ENCODE assay signal across 19 cellular contexts in genomic region chr14:95218472-95219193, GRCh38.
DNase-seq lines count a peak whose midpoint lies in the region; ATAC-seq and TF ChIP-seq lines count a peak whose summit lies in the region.
"Had no signal": no experiment of that assay in that cellular context is flagged by ENCODE, and none has a peak within 500 bp of the region (broad histone marks: within the 10 kb centered on the region; RNA-seq: fewer than 3 reads in every experiment).

No MANE protein-coding gene starts in this region.

- POLR2A ChIA-PET in CD8-positive, alpha-beta memory T cell (lab: Charles Lee) = no interaction called here

- no peaks in the 10 kb centered on the region for H3K9me3 ChIP-seq in HUES48 (ENCODE audit: control insufficient read depth, insufficient read depth, low read length)
- no peaks in the 10 kb centered on the region for H3K9me3 ChIP-seq in CD8-positive, alpha-beta memory T cell (ENCODE audit: low read length)

- H3K27me3 Mint-ChIP-seq in glutamatergic neuron (ENCODE audit: unreplicated experiment) = peaks cover 15% of the 10 kb centered on the region
- H3K27me3 Mint-ChIP-seq in progenitor cell of endocrine pancreas = peaks cover 4% of the 10 kb centered on the region
- peaks cover 7 to 24% of the 10 kb centered on the region in 2 donors for H3K27me3 Mint-ChIP-seq in CD8-positive, alpha-beta memory T cell
- no peaks in the 10 kb centered on the region for H3K27me3 Mint-ChIP-seq in activated naive CD8-positive, alpha-beta T cell treated with anti-CD3 and anti-CD28 coated beads, Interleukin-2, amount 50 U/mL, for 24 hours

- peaks cover 52% of the 10 kb centered on the region for H3K4me1 Mint-ChIP-seq in glutamatergic neuron (ENCODE audit: low read depth, unreplicated experiment)
- peaks cover 20% of the 10 kb centered on the region for H3K4me1 Mint-ChIP-seq in progenitor cell of endocrine pancreas (ENCODE audit: low read depth)
- H3K4me1 Mint-ChIP-seq in CD8-positive, alpha-beta memory T cell = no peaks in the 10 kb centered on the region
- H3K4me1 Mint-ChIP-seq in activated naive CD8-positive, alpha-beta T cell treated with anti-CD3 and anti-CD28 coated beads, Interleukin-2, amount 50 U/mL, for 24 hours = peaks cover 2% of the 10 kb centered on the region
- H3K4me1 Mint-ChIP-seq: CD14-positive monocyte had no signal

- peak overlapping the region; percentile 43 for H3K27ac ChIP-seq in HUES48 (ENCODE audit: low read depth, low read length)
- H3K27ac ChIP-seq in CD8-positive, alpha-beta memory T cell (ENCODE audit: low read depth, low read length) = no peak overlapping the region
- H3K27ac ChIP-seq in substantia nigra (ENCODE audit: low read depth, low read length, poor library complexity, severe bottlenecking) = no peak overlapping the region
- H3K27ac ChIP-seq: PC-9, SK-N-MC had no signal

- H3K4me1 ChIP-seq in HUES48 (ENCODE audit: control insufficient read depth, insufficient read depth, low read length) = peaks cover 44% of the 10 kb centered on the region
- no peaks in the 10 kb centered on the region for H3K4me1 ChIP-seq in CD8-positive, alpha-beta memory T cell (ENCODE audit: insufficient read depth, low read length)

- no peak overlapping the region for H3K4me3 ChIP-seq in HUES48 (ENCODE audit: low read depth, low read length)
- no peak overlapping the region for H3K4me3 ChIP-seq in CD8-positive, alpha-beta memory T cell (ENCODE audit: low read length)
- H3K4me3 ChIP-seq: PC-9, SK-N-MC had no signal

- CTCF ChIA-PET in CD8-positive, alpha-beta memory T cell (lab: Charles Lee) = no interaction called here

- peak; percentile 86 to 98 for DNase-seq in NCI-H524 (lab: John Stamatoyannopoulos, UW)
- DNase-seq in glutamatergic neuron = peak; percentile 45
- no peak for DNase-seq in progenitor cell of endocrine pancreas (ENCODE audit: low spot score, unreplicated experiment)
- no peak for DNase-seq in CD8-positive, alpha-beta memory T cell
- DNase-seq in substantia nigra (lab: John Stamatoyannopoulos, UW) = no peak
- DNase-seq in activated naive CD8-positive, alpha-beta T cell treated with anti-CD3 and anti-CD28 coated beads, Interleukin-2, amount 50 U/mL, for 24 hours = no peak
- DNase-seq: ACHN, AML-193, DMS79 treated with DMSO at 0.1 percent for 48 hours, GOT3, HFFc6, MM.1S, NCI-H187, NCI-H748 treated with DMSO at 0.1 percent for 48 hours, PC-9 had no signal

- H3K36me3 Mint-ChIP-seq in glutamatergic neuron (ENCODE audit: unreplicated experiment) (peaks cover 7% of the 10 kb centered on the region), progenitor cell of endocrine pancreas (ENCODE audit: insufficient read depth) (peaks cover 7% of the 10 kb centered on the region)
- H3K36me3 Mint-ChIP-seq in CD8-positive, alpha-beta memory T cell = no peaks in the 10 kb centered on the region
- H3K36me3 Mint-ChIP-seq in activated naive CD8-positive, alpha-beta T cell treated with anti-CD3 and anti-CD28 coated beads, Interleukin-2, amount 50 U/mL, for 24 hours (ENCODE audit: low read depth) = no peaks in the 10 kb centered on the region

- no peak overlapping the region for H3K9ac ChIP-seq in HUES48 (ENCODE audit: low read depth, low read length)

- no peak for TF ChIP-seq CTCF in glutamatergic neuron (IDR thresholded peaks at IDR 0.05; ENCODE audit: partially characterized antibody, unreplicated experiment)
- TF ChIP-seq CTCF in progenitor cell of endocrine pancreas (IDR thresholded peaks at IDR 0.05; ENCODE audit: unreplicated experiment) = no peak

- H3K4me3 Mint-ChIP-seq in glutamatergic neuron (ENCODE audit: unreplicated experiment) = peak overlapping the region; percentile 79
- H3K4me3 Mint-ChIP-seq in progenitor cell of endocrine pancreas (ENCODE audit: low read depth) = no peak overlapping the region
- no peak overlapping the region for H3K4me3 Mint-ChIP-seq in CD8-positive, alpha-beta memory T cell
- H3K4me3 Mint-ChIP-seq in activated naive CD8-positive, alpha-beta T cell treated with anti-CD3 and anti-CD28 coated beads, Interleukin-2, amount 50 U/mL, for 24 hours = no peak overlapping the region
- H3K4me3 Mint-ChIP-seq: CD14-positive monocyte, HFFc6 had no signal

- peaks cover 17% of the 10 kb centered on the region for H3K27me3 ChIP-seq in HUES48 (ENCODE audit: control insufficient read depth, insufficient read depth, low read length)
- H3K27me3 ChIP-seq in CD8-positive, alpha-beta memory T cell (ENCODE audit: insufficient read depth, low read length, poor library complexity, severe bottlenecking) = no peaks in the 10 kb centered on the region

- peak overlapping the region; percentile 96 for H3K27ac Mint-ChIP-seq in glutamatergic neuron (ENCODE audit: unreplicated experiment)
- H3K27ac Mint-ChIP-seq in progenitor cell of endocrine pancreas = peak overlapping the region; percentile 42
- no peak overlapping the region for H3K27ac Mint-ChIP-seq in CD8-positive, alpha-beta memory T cell
- no peak overlapping the region for H3K27ac Mint-ChIP-seq in activated naive CD8-positive, alpha-beta T cell treated with anti-CD3 and anti-CD28 coated beads, Interleukin-2, amount 50 U/mL, for 24 hours
- H3K27ac Mint-ChIP-seq: HFFc6 had no signal

- no peaks in the 10 kb centered on the region for H3K36me3 ChIP-seq in HUES48 (ENCODE audit: control insufficient read depth, insufficient read depth, low read length)
- H3K36me3 ChIP-seq in CD8-positive, alpha-beta memory T cell (ENCODE audit: insufficient read depth, low read length) = no peaks in the 10 kb centered on the region

- H3K9me3 Mint-ChIP-seq in glutamatergic neuron (ENCODE audit: unreplicated experiment) = peaks cover 11% of the 10 kb centered on the region
- no peaks in the 10 kb centered on the region for H3K9me3 Mint-ChIP-seq in progenitor cell of endocrine pancreas (ENCODE audit: low read depth)
- no peaks in the 10 kb centered on the region for H3K9me3 Mint-ChIP-seq in CD8-positive, alpha-beta memory T cell
- no peaks in the 10 kb centered on the region for H3K9me3 Mint-ChIP-seq in activated naive CD8-positive, alpha-beta T cell treated with anti-CD3 and anti-CD28 coated beads, Interleukin-2, amount 50 U/mL, for 24 hours

- no peak for ATAC-seq in GM18873 (IDR thresholded peaks at IDR 0.05; ENCODE audit: low FRiP score, unreplicated experiment)
- no peak for ATAC-seq in activated naive CD8-positive, alpha-beta T cell treated with anti-CD3 and anti-CD28 coated beads, Interleukin-2, amount 50 U/mL, for 24 hours

Comparison
In these comparisons a context has a peak if more than half of its experiments do, and no peak if none do; other contexts are left out.
1. DNase-seq: peak in NCI-H524 (2 of 2) and glutamatergic neuron (single experiment); none in progenitor cell of endocrine pancreas (single experiment), CD8-positive, alpha-beta memory T cell (0 of 5), substantia nigra (0 of 49) and activated naive CD8-positive, alpha-beta T cell treated with anti-CD3 and anti-CD28 coated beads, Interleukin-2, amount 50 U/mL, for 24 hours (single experiment).
2. H3K27ac Mint-ChIP-seq: peak in glutamatergic neuron (single experiment) and progenitor cell of endocrine pancreas (single experiment); none in CD8-positive, alpha-beta memory T cell (0 of 8) and activated naive CD8-positive, alpha-beta T cell treated with anti-CD3 and anti-CD28 coated beads, Interleukin-2, amount 50 U/mL, for 24 hours (single experiment).